1 cellular context compared by ENCODE assay signal in genomic region chr1:161165742-161166668, GRCh38.
TF ChIP-seq lines count a peak whose summit lies in the region.

Gene PPOX, plus strand, starts transcription at chr1:161166426. Its CDS starts 422 bp downstream, at chr1:161166848.

TF ChIP-seq in HepG2, 621 proteins besides CTCF, POLR2A, EP300 and RAD21 (continued from another document and continues in another):
- TF ChIP-seq, protein P1, sequence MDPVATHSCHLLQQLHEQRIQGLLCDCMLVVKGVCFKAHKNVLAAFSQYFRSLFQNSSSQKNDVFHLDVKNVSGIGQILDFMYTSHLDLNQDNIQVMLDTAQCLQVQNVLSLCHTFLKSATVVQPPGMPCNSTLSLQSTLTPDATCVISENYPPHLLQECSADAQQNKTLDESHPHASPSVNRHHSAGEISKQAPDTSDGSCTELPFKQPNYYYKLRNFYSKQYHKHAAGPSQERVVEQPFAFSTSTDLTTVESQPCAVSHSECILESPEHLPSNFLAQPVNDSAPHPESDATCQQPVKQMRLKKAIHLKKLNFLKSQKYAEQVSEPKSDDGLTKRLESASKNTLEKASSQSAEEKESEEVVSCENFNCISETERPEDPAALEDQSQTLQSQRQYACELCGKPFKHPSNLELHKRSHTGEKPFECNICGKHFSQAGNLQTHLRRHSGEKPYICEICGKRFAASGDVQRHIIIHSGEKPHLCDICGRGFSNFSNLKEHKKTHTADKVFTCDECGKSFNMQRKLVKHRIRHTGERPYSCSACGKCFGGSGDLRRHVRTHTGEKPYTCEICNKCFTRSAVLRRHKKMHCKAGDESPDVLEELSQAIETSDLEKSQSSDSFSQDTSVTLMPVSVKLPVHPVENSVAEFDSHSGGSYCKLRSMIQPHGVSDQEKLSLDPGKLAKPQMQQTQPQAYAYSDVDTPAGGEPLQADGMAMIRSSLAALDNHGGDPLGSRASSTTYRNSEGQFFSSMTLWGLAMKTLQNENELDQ (CRISPR knock-in tag; IDR thresholded peaks at IDR 0.05; ENCODE audit: borderline replicate concordance), result no peak
- TF ChIP-seq RELA (CRISPR knock-in tag; IDR thresholded peaks at IDR 0.05) (no peak), KLF15 (CRISPR knock-in tag; IDR thresholded peaks at IDR 0.05; ENCODE audit: borderline replicate concordance) (no peak; the same call in 1 of the 2 replicates), ZNF18 (CRISPR knock-in tag; IDR thresholded peaks at IDR 0.05; ENCODE audit: insufficient replicate concordance) (peak; percentile 52), ZNF225 (CRISPR knock-in tag; IDR thresholded peaks at IDR 0.05) (peak; percentile 67; the same call in 1 of the 2 replicates), ZNF572 (CRISPR knock-in tag; IDR thresholded peaks at IDR 0.05) (no peak), ZNF124 (CRISPR knock-in tag; IDR thresholded peaks at IDR 0.05) (no peak), KLF13 (CRISPR knock-in tag; IDR thresholded peaks at IDR 0.05) (no peak), ARNT (IDR thresholded peaks at IDR 0.05) (no peak), XRCC5 (optimal IDR thresholded peaks at IDR 0.05; ENCODE audit: low read length) (peak; percentile 94), ZNF281 (CRISPR knock-in tag; IDR thresholded peaks at IDR 0.05; ENCODE audit: borderline replicate concordance) (peak; percentile 21; the same call in 1 of the 2 replicates), GPN1 (CRISPR knock-in tag; IDR thresholded peaks at IDR 0.05; ENCODE audit: borderline replicate concordance) (no peak), SNAI1 (CRISPR knock-in tag; IDR thresholded peaks at IDR 0.05; ENCODE audit: borderline replicate concordance) (peak; percentile 75), PAWR (CRISPR knock-in tag; IDR thresholded peaks at IDR 0.05; ENCODE audit: borderline replicate concordance) (no peak), ZNF552 (CRISPR knock-in tag; IDR thresholded peaks at IDR 0.05; ENCODE audit: borderline replicate concordance) (0 out of 2 replicates have a peak, but pooled peaks have one; percentile 35), SNAPC2 (CRISPR knock-in tag; IDR thresholded peaks at IDR 0.05) (no peak), NCOA5 (CRISPR knock-in tag; IDR thresholded peaks at IDR 0.05) (no peak), BHLHE40 (IDR thresholded peaks at IDR 0.05; ENCODE audit: low read length) (peak; percentile 80), IKZF4 (CRISPR knock-in tag; IDR thresholded peaks at IDR 0.05; ENCODE audit: borderline replicate concordance, low read depth, not compliant biosample characterization) (no peak), RBM22 (optimal IDR thresholded peaks at IDR 0.05; ENCODE audit: low read length) (peak; percentile 71), ZNF468 (CRISPR knock-in tag; IDR thresholded peaks at IDR 0.05) (no peak), TEAD3 (CRISPR knock-in tag; optimal IDR thresholded peaks at IDR 0.05; ENCODE audit: borderline replicate concordance) (no peak), ZHX2 (IDR thresholded peaks at IDR 0.05; ENCODE audit: low read depth) (no peak), ZHX2 (CRISPR knock-in tag; IDR thresholded peaks at IDR 0.05; ENCODE audit: borderline replicate concordance) (no peak), PCBP2 (optimal IDR thresholded peaks at IDR 0.05; ENCODE audit: low read depth, low read length, poor library complexity, severe bottlenecking) (no peak), SRSF4 (IDR thresholded peaks at IDR 0.05; ENCODE audit: low read depth, low read length, poor library complexity, severe bottlenecking) (no peak), YEATS2 (CRISPR knock-in tag; IDR thresholded peaks at IDR 0.05; ENCODE audit: borderline replicate concordance) (peak; percentile 92), ZNF747 (CRISPR knock-in tag; IDR thresholded peaks at IDR 0.05; ENCODE audit: borderline replicate concordance) (peak; percentile 59; the same call in 1 of the 2 replicates), STAG1 (CRISPR knock-in tag; IDR thresholded peaks at IDR 0.05) (peak; percentile 9; the same call in 1 of the 2 replicates), ZNF737 (CRISPR knock-in tag; IDR thresholded peaks at IDR 0.05; ENCODE audit: borderline replicate concordance) (no peak), ZNF598 (CRISPR knock-in tag; IDR thresholded peaks at IDR 0.05; ENCODE audit: borderline replicate concordance) (no peak), FOXA1 (IDR thresholded peaks at IDR 0.05) (no peak), FOXA1 (CRISPR knock-in tag; IDR thresholded peaks at IDR 0.05) (peak; percentile 65), MYPOP (CRISPR knock-in tag; IDR thresholded peaks at IDR 0.05) (peak; percentile 90)
- TF ChIP-seq, protein P2, sequence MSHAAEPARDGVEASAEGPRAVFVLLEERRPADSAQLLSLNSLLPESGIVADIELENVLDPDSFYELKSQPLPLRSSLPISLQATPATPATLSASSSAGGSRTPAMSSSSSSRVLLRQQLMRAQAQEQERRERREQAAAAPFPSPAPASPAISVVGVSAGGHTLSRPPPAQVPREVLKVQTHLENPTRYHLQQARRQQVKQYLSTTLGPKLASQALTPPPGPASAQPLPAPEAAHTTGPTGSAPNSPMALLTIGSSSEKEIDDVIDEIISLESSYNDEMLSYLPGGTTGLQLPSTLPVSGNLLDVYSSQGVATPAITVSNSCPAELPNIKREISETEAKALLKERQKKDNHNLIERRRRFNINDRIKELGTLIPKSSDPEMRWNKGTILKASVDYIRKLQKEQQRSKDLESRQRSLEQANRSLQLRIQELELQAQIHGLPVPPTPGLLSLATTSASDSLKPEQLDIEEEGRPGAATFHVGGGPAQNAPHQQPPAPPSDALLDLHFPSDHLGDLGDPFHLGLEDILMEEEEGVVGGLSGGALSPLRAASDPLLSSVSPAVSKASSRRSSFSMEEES (CRISPR knock-in tag; IDR thresholded peaks at IDR 0.05), result no peak
- TF ChIP-seq, protein P3, sequence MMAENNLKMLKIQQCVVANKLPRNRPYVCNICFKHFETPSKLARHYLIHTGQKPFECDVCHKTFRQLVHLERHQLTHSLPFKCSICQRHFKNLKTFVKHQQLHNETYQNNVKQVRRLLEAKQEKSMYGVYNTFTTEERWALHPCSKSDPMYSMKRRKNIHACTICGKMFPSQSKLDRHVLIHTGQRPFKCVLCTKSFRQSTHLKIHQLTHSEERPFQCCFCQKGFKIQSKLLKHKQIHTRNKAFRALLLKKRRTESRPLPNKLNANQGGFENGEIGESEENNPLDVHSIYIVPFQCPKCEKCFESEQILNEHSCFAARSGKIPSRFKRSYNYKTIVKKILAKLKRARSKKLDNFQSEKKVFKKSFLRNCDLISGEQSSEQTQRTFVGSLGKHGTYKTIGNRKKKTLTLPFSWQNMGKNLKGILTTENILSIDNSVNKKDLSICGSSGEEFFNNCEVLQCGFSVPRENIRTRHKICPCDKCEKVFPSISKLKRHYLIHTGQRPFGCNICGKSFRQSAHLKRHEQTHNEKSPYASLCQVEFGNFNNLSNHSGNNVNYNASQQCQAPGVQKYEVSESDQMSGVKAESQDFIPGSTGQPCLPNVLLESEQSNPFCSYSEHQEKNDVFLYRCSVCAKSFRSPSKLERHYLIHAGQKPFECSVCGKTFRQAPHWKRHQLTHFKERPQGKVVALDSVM (CRISPR knock-in tag; IDR thresholded peaks at IDR 0.05), result no peak
- TF ChIP-seq, protein P4, sequence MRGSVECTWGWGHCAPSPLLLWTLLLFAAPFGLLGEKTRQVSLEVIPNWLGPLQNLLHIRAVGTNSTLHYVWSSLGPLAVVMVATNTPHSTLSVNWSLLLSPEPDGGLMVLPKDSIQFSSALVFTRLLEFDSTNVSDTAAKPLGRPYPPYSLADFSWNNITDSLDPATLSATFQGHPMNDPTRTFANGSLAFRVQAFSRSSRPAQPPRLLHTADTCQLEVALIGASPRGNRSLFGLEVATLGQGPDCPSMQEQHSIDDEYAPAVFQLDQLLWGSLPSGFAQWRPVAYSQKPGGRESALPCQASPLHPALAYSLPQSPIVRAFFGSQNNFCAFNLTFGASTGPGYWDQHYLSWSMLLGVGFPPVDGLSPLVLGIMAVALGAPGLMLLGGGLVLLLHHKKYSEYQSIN (CRISPR knock-in tag; IDR thresholded peaks at IDR 0.05; ENCODE audit: borderline replicate concordance), result no peak
- TF ChIP-seq, protein P5, sequence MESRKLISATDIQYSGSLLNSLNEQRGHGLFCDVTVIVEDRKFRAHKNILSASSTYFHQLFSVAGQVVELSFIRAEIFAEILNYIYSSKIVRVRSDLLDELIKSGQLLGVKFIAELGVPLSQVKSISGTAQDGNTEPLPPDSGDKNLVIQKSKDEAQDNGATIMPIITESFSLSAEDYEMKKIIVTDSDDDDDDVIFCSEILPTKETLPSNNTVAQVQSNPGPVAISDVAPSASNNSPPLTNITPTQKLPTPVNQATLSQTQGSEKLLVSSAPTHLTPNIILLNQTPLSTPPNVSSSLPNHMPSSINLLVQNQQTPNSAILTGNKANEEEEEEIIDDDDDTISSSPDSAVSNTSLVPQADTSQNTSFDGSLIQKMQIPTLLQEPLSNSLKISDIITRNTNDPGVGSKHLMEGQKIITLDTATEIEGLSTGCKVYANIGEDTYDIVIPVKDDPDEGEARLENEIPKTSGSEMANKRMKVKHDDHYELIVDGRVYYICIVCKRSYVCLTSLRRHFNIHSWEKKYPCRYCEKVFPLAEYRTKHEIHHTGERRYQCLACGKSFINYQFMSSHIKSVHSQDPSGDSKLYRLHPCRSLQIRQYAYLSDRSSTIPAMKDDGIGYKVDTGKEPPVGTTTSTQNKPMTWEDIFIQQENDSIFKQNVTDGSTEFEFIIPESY (CRISPR knock-in tag; IDR thresholded peaks at IDR 0.05), result no peak
- TF ChIP-seq, protein P6, sequence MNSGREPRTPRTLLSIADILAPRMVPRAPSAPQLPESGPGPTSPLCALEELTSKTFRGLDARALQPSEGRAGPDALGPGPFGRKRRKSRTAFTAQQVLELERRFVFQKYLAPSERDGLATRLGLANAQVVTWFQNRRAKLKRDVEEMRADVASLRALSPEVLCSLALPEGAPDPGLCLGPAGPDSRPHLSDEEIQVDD (CRISPR knock-in tag; IDR thresholded peaks at IDR 0.05; ENCODE audit: borderline replicate concordance), result 0 out of 2 replicates have a peak, but pooled peaks have one; percentile 22
